In genomic region chr20:11995750-11996567, GRCh38 we compare ENCODE assay signal across 20 cellular contexts.
A peak's percentile ranks its signal among the peaks of the same experiment; 100 is the strongest.
DNase-seq lines count a peak whose midpoint lies in the region; ATAC-seq and TF ChIP-seq lines count a peak whose summit lies in the region.
"Had no signal": no experiment of that assay in that cellular context is flagged by ENCODE, and none has a peak within 500 bp of the region (broad histone marks: within the 10 kb centered on the region; RNA-seq: fewer than 3 reads in every experiment).

No MANE protein-coding gene starts in this region.

- no peak for TF ChIP-seq POLR2A in esophagus squamous epithelium (IDR thresholded peaks at IDR 0.05)

- ATAC-seq in sciatic nerve: peak; percentile 96
- ATAC-seq in GM21529 (IDR thresholded peaks at IDR 0.05; ENCODE audit: unreplicated experiment): no peak
- ATAC-seq: activated CD4-positive, CD25-positive, alpha-beta regulatory T cell treated with anti-CD3 and anti-CD28 coated beads, Interleukin-2, amount 50 U/mL, for 24 hours; left lung; naive thymus-derived CD4-positive, alpha-beta T cell; T-helper 17 cell had no signal

- peak; percentile 25 for DNase-seq in H4 (ENCODE audit: low spot score)
- peak; percentile 39 for DNase-seq in SW480 (ENCODE audit: low spot score)
- DNase-seq in hippocampal formation (lab: John Stamatoyannopoulos, UW): peak; percentile 66 to 81
- no peak for DNase-seq in sciatic nerve (ENCODE audit: low spot score)
- no peak for DNase-seq in DMS79 (lab: John Stamatoyannopoulos, UW)
- DNase-seq in esophagus squamous epithelium (lab: John Stamatoyannopoulos, UW): no peak
- DNase-seq: activated effector memory CD4-positive, alpha-beta T cell treated with anti-CD3 and anti-CD28 coated beads, Interleukin-2, amount 50 U/mL, for 16 hours; aorta; DMS79 treated with DMSO at 0.1 percent for 48 hours; H7; left lung; MM.1S; naive thymus-derived CD4-positive, alpha-beta T cell; NCI-H2081; stimulated activated CD4-positive, alpha-beta T cell treated with anti-CD3 and anti-CD28 coated beads, Interleukin-2, amount 100 ng/mL, for 24 hours; T-helper 17 cell; thyroid gland had no signal

- WGBS in esophagus squamous epithelium, 2 donors: 71 to 78% methylated on average over 8 of the region's 8 CpGs

- no peak overlapping the region for H3K4me3 ChIP-seq in esophagus squamous epithelium
- H3K4me3 ChIP-seq: BLaER1 treated with 17β-estradiol and CSF1 and Interleukin-3, amounts not matched to agents 10 nM and 100 nM; left lung; thyroid gland had no signal

- no peaks in the 10 kb centered on the region for H3K4me1 ChIP-seq in esophagus squamous epithelium
- H3K4me1 ChIP-seq: BLaER1 treated with 17β-estradiol and CSF1 and Interleukin-3, amounts not matched to agents 10 nM and 100 nM; left lung; thyroid gland had no signal

- intact Hi-C loops in sciatic nerve (cut with DNase I) (no loop called here), esophagus squamous epithelium (cut with DNase I) (no loop called here)

- no peaks in the 10 kb centered on the region for H3K27me3 ChIP-seq in esophagus squamous epithelium
- H3K27me3 ChIP-seq: BLaER1 treated with 17β-estradiol and CSF1 and Interleukin-3, amounts not matched to agents 10 nM and 100 nM; left lung; thyroid gland had no signal

- H3K36me3 ChIP-seq in esophagus squamous epithelium: no peaks in the 10 kb centered on the region
- H3K36me3 ChIP-seq: BLaER1 treated with 17β-estradiol and CSF1 and Interleukin-3, amounts not matched to agents 10 nM and 100 nM; left lung; thyroid gland had no signal

- no peak overlapping the region for H3K27ac ChIP-seq in esophagus squamous epithelium
- H3K27ac ChIP-seq: BLaER1 treated with 17β-estradiol and CSF1 and Interleukin-3, amounts not matched to agents 10 nM and 100 nM; left lung; thyroid gland had no signal

- no peaks in the 10 kb centered on the region for H3K9me3 ChIP-seq in esophagus squamous epithelium
- H3K9me3 ChIP-seq: BLaER1 treated with 17β-estradiol and CSF1 and Interleukin-3, amounts not matched to agents 10 nM and 100 nM; left lung; thyroid gland had no signal

- no peak for TF ChIP-seq CTCF in esophagus squamous epithelium (IDR thresholded peaks at IDR 0.05)

Comparison
In these comparisons a context has a peak if more than half of its experiments do, and no peak if none do; other contexts are left out.
1. DNase-seq: peak in H4 (single experiment), SW480 (single experiment) and hippocampal formation (2 of 2); none in sciatic nerve (single experiment), DMS79 (single experiment) and esophagus squamous epithelium (single experiment).